In genomic region chr4:37095925-37096324, GRCh38 we compare ENCODE assay signal across 25 cellular contexts.
"Had no signal": no experiment of that assay in that cellular context is flagged by ENCODE, and none has a peak within 500 bp of the region (broad histone marks: within the 10 kb centered on the region; RNA-seq: fewer than 3 reads in every experiment).

No MANE protein-coding gene starts in this region.

- DNase-seq: activated CD4-positive, alpha-beta memory T cell treated with anti-CD3 and anti-CD28 coated beads for 36 hours; activated CD4-positive, alpha-beta T cell treated with anti-CD3 and anti-CD28 coated beads for 36 hours; activated CD4-positive, alpha-beta T cell treated with anti-CD3 and anti-CD28 coated beads, Interleukin-2, amount 10 ng/mL, durations not matched to agents 24 days and 14 days; activated CD4-positive, CD25-positive, alpha-beta regulatory T cell; activated CD4-positive, CD25-positive, alpha-beta regulatory T cell treated with anti-CD3 and anti-CD28 coated beads, Interleukin-2, amount 50 U/mL, for 72 hours; activated CD8-positive, alpha-beta memory T cell treated with anti-CD3 and anti-CD28 coated beads, Interleukin-2, amount 10 ng/mL, durations not matched to agents 7 days and 5 days; activated CD8-positive, alpha-beta memory T cell treated with anti-CD3 and anti-CD28 coated beads, Interleukin-2, amount 50 U/mL, for 4 hours; activated CD8-positive, alpha-beta T cell treated with anti-CD3 and anti-CD28 coated beads, Interleukin-2, amount 10 ng/mL, durations not matched to agents 7 days and 5 days; activated gamma-delta T cell; activated naive CD4-positive, alpha-beta T cell; activated naive CD4-positive, alpha-beta T cell treated with anti-CD3 and anti-CD28 coated beads, Interleukin-2, amount 10 ng/mL, durations not matched to agents 7 days and 5 days; activated naive CD8-positive, alpha-beta T cell treated with anti-CD3 and anti-CD28 coated beads, Interleukin-2, amount 10 ng/mL, durations not matched to agents 7 days and 5 days; activated T-cell treated with anti-CD3 and anti-CD28 coated beads, Interleukin-2, amount 50 U/mL, for 24 hours; activated T-cell treated with anti-CD3 and anti-CD28 coated beads, Interleukin-2, amount 50 U/mL, for 72 hours; central memory CD4-positive, alpha-beta T cell; cerebellar nuclear complex; colonic mucosa; effector CD8-positive, alpha-beta T cell; esophagus squamous epithelium; head of caudate nucleus; T-helper 2 cell had no signal

- H3K9me3 ChIP-seq: ascending aorta, breast epithelium, colonic mucosa, esophagus squamous epithelium had no signal

- H3K4me3 ChIP-seq: ascending aorta, breast epithelium, cardiac muscle cell, colonic mucosa, esophagus squamous epithelium had no signal

- H3K36me3 ChIP-seq: ascending aorta, breast epithelium, cardiac muscle cell, colonic mucosa, esophagus squamous epithelium had no signal

- H3K4me1 ChIP-seq: ascending aorta, breast epithelium, colonic mucosa, esophagus squamous epithelium had no signal

- ATAC-seq: activated CD4-positive, alpha-beta T cell treated with anti-CD3 and anti-CD28 coated beads for 36 hours; activated CD8-positive, alpha-beta memory T cell treated with anti-CD3 and anti-CD28 coated beads, Interleukin-2, amount 10 ng/mL, durations not matched to agents 7 days and 5 days; activated CD8-positive, alpha-beta T cell treated with anti-CD3 and anti-CD28 coated beads, Interleukin-2, amount 10 ng/mL, durations not matched to agents 7 days and 5 days; activated naive CD4-positive, alpha-beta T cell treated with anti-CD3 and anti-CD28 coated beads, Interleukin-2, amount 50 U/mL, for 72 hours; activated T-cell treated with anti-CD3 and anti-CD28 coated beads, Interleukin-2, amount 50 U/mL, for 72 hours had no signal
